10 cellular contexts compared by ENCODE assay signal in the genomic region with DNA sequence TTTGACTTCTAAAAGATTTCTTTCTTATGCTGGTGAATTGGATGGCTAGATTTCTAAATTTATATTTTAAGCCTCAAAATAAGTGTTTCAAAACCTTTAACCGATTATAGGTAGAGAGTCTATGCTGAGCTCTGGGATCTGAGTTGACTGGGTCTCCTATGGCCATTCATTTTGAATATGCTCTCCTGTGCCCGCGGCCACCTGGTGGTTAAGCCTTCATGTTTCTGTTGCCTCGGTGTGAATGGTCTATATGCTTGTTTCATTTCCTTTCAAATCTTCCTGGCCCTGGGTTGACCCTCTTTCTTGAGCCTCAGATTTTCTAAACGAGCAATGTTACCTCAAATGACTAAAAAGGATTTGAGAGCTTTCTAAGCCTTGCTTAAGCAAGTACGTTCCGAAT.
DNase-seq lines count a peak whose midpoint lies in the region; FAIRE-seq and TF ChIP-seq lines count a peak whose summit lies in the region.
"Had no signal": no experiment of that assay in that cellular context is flagged by ENCODE, and none has a peak within 500 bp of the region (broad histone marks: within the 10 kb centered on the region; RNA-seq: fewer than 3 reads in every experiment).

No MANE protein-coding gene starts in this region.

- no peaks in the 10 kb centered on the region for H3K9me3 Mint-ChIP-seq in activated CD4-positive, alpha-beta memory T cell treated with anti-CD3 and anti-CD28 coated beads for 36 hours
- H3K9me3 Mint-ChIP-seq in activated CD4-positive, alpha-beta memory T cell treated with anti-CD3 and anti-CD28 coated beads, Interleukin-2, amount 10 ng/mL, durations not matched to agents 7 days and 5 days = no peaks in the 10 kb centered on the region

- no peak overlapping the region for H3K4me3 Mint-ChIP-seq in activated CD4-positive, alpha-beta memory T cell treated with anti-CD3 and anti-CD28 coated beads for 36 hours
- H3K4me3 Mint-ChIP-seq in activated CD4-positive, alpha-beta memory T cell treated with anti-CD3 and anti-CD28 coated beads, Interleukin-2, amount 10 ng/mL, durations not matched to agents 7 days and 5 days = no peak overlapping the region

- no peaks in the 10 kb centered on the region for H3K27me3 ChIP-seq in brain microvascular endothelial cell (replicated peaks)

- CTCF ChIA-PET in activated CD4-positive, alpha-beta memory T cell treated with anti-CD3 and anti-CD28 coated beads for 36 hours (lab: Charles Lee) = no interaction called here
- CTCF ChIA-PET in activated CD4-positive, alpha-beta memory T cell treated with anti-CD3 and anti-CD28 coated beads, Interleukin-2, amount 10 ng/mL, durations not matched to agents 7 days and 5 days (lab: Charles Lee) = no interaction called here

- H3K4me1 Mint-ChIP-seq in activated CD4-positive, alpha-beta memory T cell treated with anti-CD3 and anti-CD28 coated beads for 36 hours (ENCODE audit: low read depth) = no peaks in the 10 kb centered on the region
- no peaks in the 10 kb centered on the region for H3K4me1 Mint-ChIP-seq in activated CD4-positive, alpha-beta memory T cell treated with anti-CD3 and anti-CD28 coated beads, Interleukin-2, amount 10 ng/mL, durations not matched to agents 7 days and 5 days

- H3K27ac ChIP-seq in brain microvascular endothelial cell = no peak overlapping the region

- H3K27me3 Mint-ChIP-seq in activated CD4-positive, alpha-beta memory T cell treated with anti-CD3 and anti-CD28 coated beads for 36 hours = peaks cover 2% of the 10 kb centered on the region
- no peaks in the 10 kb centered on the region for H3K27me3 Mint-ChIP-seq in activated CD4-positive, alpha-beta memory T cell treated with anti-CD3 and anti-CD28 coated beads, Interleukin-2, amount 10 ng/mL, durations not matched to agents 7 days and 5 days

- in situ Hi-C loops in brain microvascular endothelial cell (cut with HindIII; ENCODE audit: low pct_ligation_motif_present, low sequenced_read_pairs) = no loop called here

- DNase-seq in activated CD4-positive, alpha-beta memory T cell treated with anti-CD3 and anti-CD28 coated beads for 36 hours = peak; percentile 9
- DNase-seq in activated CD4-positive, alpha-beta memory T cell treated with anti-CD3 and anti-CD28 coated beads, Interleukin-2, amount 10 ng/mL, durations not matched to agents 7 days and 5 days = no peak
- DNase-seq in NAMALWA (ENCODE audit: low spot score) (peak; percentile 50), brain microvascular endothelial cell (peak; percentile 0), retinal pigment epithelial cell (ENCODE audit: low read depth) (peak; percentile 23), GM12892 (ENCODE audit: insufficient read length) (no peak), NCI-H2196 (lab: John Stamatoyannopoulos, UW; ENCODE audit: unreplicated experiment) (no peak), COLO829 (ENCODE audit: low spot score) (no peak)
- DNase-seq: aorta had no signal

- intact Hi-C loops in activated CD4-positive, alpha-beta memory T cell treated with anti-CD3 and anti-CD28 coated beads for 36 hours (cut with micrococcal nuclease) = no loop called here

- H3K4me3 ChIP-seq in brain microvascular endothelial cell (ENCODE audit: low read depth, low read length) (no peak overlapping the region), retinal pigment epithelial cell (ENCODE audit: low read length) (no peak overlapping the region)
- H3K4me3 ChIP-seq: lung had no signal

- POLR2A ChIA-PET in activated CD4-positive, alpha-beta memory T cell treated with anti-CD3 and anti-CD28 coated beads for 36 hours (lab: Charles Lee) = no interaction called here
- POLR2A ChIA-PET in activated CD4-positive, alpha-beta memory T cell treated with anti-CD3 and anti-CD28 coated beads, Interleukin-2, amount 10 ng/mL, durations not matched to agents 7 days and 5 days (lab: Charles Lee) = no interaction called here

- FAIRE-seq in GM12892 (lab: Jason Lieb, UNC) = no peak

- peak; percentile 65 for TF ChIP-seq CTCF in brain microvascular endothelial cell (IDR thresholded peaks at IDR 0.05; ENCODE audit: low read depth, low read length, missing control alignments)
- TF ChIP-seq CTCF in retinal pigment epithelial cell (conservative IDR thresholded peaks at IDR 0.05; ENCODE audit: low read depth, low read length) = peak; percentile 71

- H3K36me3 ChIP-seq in brain microvascular endothelial cell (replicated peaks) = no peaks in the 10 kb centered on the region

- no peak overlapping the region for H3K27ac Mint-ChIP-seq in activated CD4-positive, alpha-beta memory T cell treated with anti-CD3 and anti-CD28 coated beads for 36 hours
- no peak overlapping the region for H3K27ac Mint-ChIP-seq in activated CD4-positive, alpha-beta memory T cell treated with anti-CD3 and anti-CD28 coated beads, Interleukin-2, amount 10 ng/mL, durations not matched to agents 7 days and 5 days

- H3K36me3 Mint-ChIP-seq in activated CD4-positive, alpha-beta memory T cell treated with anti-CD3 and anti-CD28 coated beads for 36 hours = no peaks in the 10 kb centered on the region
- no peaks in the 10 kb centered on the region for H3K36me3 Mint-ChIP-seq in activated CD4-positive, alpha-beta memory T cell treated with anti-CD3 and anti-CD28 coated beads, Interleukin-2, amount 10 ng/mL, durations not matched to agents 7 days and 5 days (ENCODE audit: low read depth)

- TF ChIP-seq POLR2A in GM12892 (IDR thresholded peaks at IDR 0.05; ENCODE audit: low read depth, low read length) = no peak

Comparison
In these comparisons a context has a peak if more than half of its experiments do, and no peak if none do; other contexts are left out.
1. DNase-seq: peak in activated CD4-positive, alpha-beta memory T cell treated with anti-CD3 and anti-CD28 coated beads for 36 hours (single experiment), NAMALWA (single experiment), brain microvascular endothelial cell (single experiment) and retinal pigment epithelial cell (single experiment); none in activated CD4-positive, alpha-beta memory T cell treated with anti-CD3 and anti-CD28 coated beads, Interleukin-2, amount 10 ng/mL, durations not matched to agents 7 days and 5 days (single experiment), GM12892 (single experiment), NCI-H2196 (single experiment) and COLO829 (single experiment).